26 cellular contexts compared by ENCODE assay signal in genomic region chr12:50609292-50609874, GRCh38.
"Had no signal": no experiment of that assay in that cellular context is flagged by ENCODE, and none has a peak within 500 bp of the region (broad histone marks: within the 10 kb centered on the region; RNA-seq: fewer than 3 reads in every experiment).

No MANE protein-coding gene starts in this region.

- H3K36me3 Mint-ChIP-seq: activated CD4-positive, alpha-beta memory T cell treated with anti-CD3 and anti-CD28 coated beads for 36 hours had no signal

- H3K27ac ChIP-seq: breast epithelium, epithelial cell of prostate, esophagus squamous epithelium, right atrium auricular region, vagina had no signal

- H3K27me3 ChIP-seq: breast epithelium, esophagus squamous epithelium, heart right ventricle, right atrium auricular region, tibial nerve, vagina had no signal

- H3K4me1 ChIP-seq: breast epithelium had no signal

- H3K27ac Mint-ChIP-seq: activated CD4-positive, alpha-beta memory T cell treated with anti-CD3 and anti-CD28 coated beads for 36 hours; activated CD4-positive, alpha-beta T cell treated with anti-CD3 and anti-CD28 coated beads, Interleukin-2, amount 10 ng/mL, durations not matched to agents 24 days and 14 days; activated naive CD8-positive, alpha-beta T cell treated with anti-CD3 and anti-CD28 coated beads, Interleukin-2, amount 50 U/mL, for 24 hours; memory B cell; stimulated activated naive B cell treated with anti-CD40 and anti-IgM and Interleukin-4, amounts not matched to agents 10 μg/mL and 1 μg/mL and 100 μg/mL, for 72 hours; T-helper 17 cell had no signal

- H3K9me3 Mint-ChIP-seq: activated CD4-positive, alpha-beta memory T cell treated with anti-CD3 and anti-CD28 coated beads for 36 hours; activated CD4-positive, alpha-beta T cell treated with anti-CD3 and anti-CD28 coated beads, Interleukin-2, amount 10 ng/mL, durations not matched to agents 24 days and 14 days; activated naive CD8-positive, alpha-beta T cell treated with anti-CD3 and anti-CD28 coated beads, Interleukin-2, amount 50 U/mL, for 24 hours; central memory CD8-positive, alpha-beta T cell; memory B cell; naive thymus-derived CD4-positive, alpha-beta T cell; stimulated activated naive B cell treated with anti-CD40 and anti-IgM and Interleukin-4, amounts not matched to agents 10 μg/mL and 1 μg/mL and 100 μg/mL, for 72 hours had no signal

- H3K27me3 Mint-ChIP-seq: activated CD4-positive, alpha-beta memory T cell treated with anti-CD3 and anti-CD28 coated beads for 36 hours; activated CD4-positive, alpha-beta T cell treated with anti-CD3 and anti-CD28 coated beads, Interleukin-2, amount 10 ng/mL, durations not matched to agents 24 days and 14 days; activated naive CD8-positive, alpha-beta T cell treated with anti-CD3 and anti-CD28 coated beads, Interleukin-2, amount 50 U/mL, for 24 hours; central memory CD8-positive, alpha-beta T cell; memory B cell; naive thymus-derived CD4-positive, alpha-beta T cell; stimulated activated naive B cell treated with anti-CD40 and anti-IgM and Interleukin-4, amounts not matched to agents 10 μg/mL and 1 μg/mL and 100 μg/mL, for 72 hours; T-helper 17 cell had no signal

- H3K4me3 ChIP-seq: breast epithelium, esophagus squamous epithelium, heart right ventricle, right atrium auricular region, tibial nerve, vagina had no signal

- ATAC-seq: activated naive CD8-positive, alpha-beta T cell treated with anti-CD3 and anti-CD28 coated beads, Interleukin-2, amount 50 U/mL, for 24 hours; naive thymus-derived CD4-positive, alpha-beta T cell; stimulated activated naive B cell treated with anti-CD40 and anti-IgM and Interleukin-4, amounts not matched to agents 10 μg/mL and 1 μg/mL and 100 μg/mL, for 72 hours; T-helper 17 cell had no signal

- H3K4me3 Mint-ChIP-seq: activated CD4-positive, alpha-beta memory T cell treated with anti-CD3 and anti-CD28 coated beads for 36 hours; activated CD4-positive, alpha-beta T cell treated with anti-CD3 and anti-CD28 coated beads, Interleukin-2, amount 10 ng/mL, durations not matched to agents 24 days and 14 days; activated naive CD8-positive, alpha-beta T cell treated with anti-CD3 and anti-CD28 coated beads, Interleukin-2, amount 50 U/mL, for 24 hours; central memory CD8-positive, alpha-beta T cell; memory B cell; naive thymus-derived CD4-positive, alpha-beta T cell; stimulated activated naive B cell treated with anti-CD40 and anti-IgM and Interleukin-4, amounts not matched to agents 10 μg/mL and 1 μg/mL and 100 μg/mL, for 72 hours; T-helper 17 cell had no signal

- H3K9me3 ChIP-seq: breast epithelium, esophagus squamous epithelium, heart right ventricle, right atrium auricular region, tibial nerve, vagina had no signal

- H3K4me1 Mint-ChIP-seq: central memory CD8-positive, alpha-beta T cell had no signal

- DNase-seq: activated CD4-positive, alpha-beta memory T cell treated with anti-CD3 and anti-CD28 coated beads for 36 hours; activated CD4-positive, alpha-beta T cell treated with anti-CD3 and anti-CD28 coated beads, Interleukin-2, amount 10 ng/mL, durations not matched to agents 24 days and 14 days; activated CD4-positive, CD25-positive, alpha-beta regulatory T cell treated with anti-CD3 and anti-CD28 coated beads, Interleukin-2, amount 50 U/mL, for 72 hours; activated CD8-positive, alpha-beta memory T cell treated with anti-CD3 and anti-CD28 coated beads, Interleukin-2, amount 50 U/mL, for 4 hours; activated gamma-delta T cell; activated naive CD4-positive, alpha-beta T cell treated with anti-CD3 and anti-CD28 coated beads, Interleukin-2, amount 50 U/mL, for 16 hours; activated naive CD8-positive, alpha-beta T cell treated with anti-CD3 and anti-CD28 coated beads, Interleukin-2, amount 50 U/mL, for 24 hours; activated T-cell treated with anti-CD3 and anti-CD28 coated beads, Interleukin-2, amount 50 U/mL, for 1 hour; effector CD8-positive, alpha-beta T cell; esophagus squamous epithelium; foreskin melanocyte; heart right ventricle; midbrain; naive thymus-derived CD4-positive, alpha-beta T cell; stimulated activated CD4-positive, alpha-beta T cell treated with anti-CD3 and anti-CD28 coated beads, Interleukin-15, amount 100 ng/mL, for 24 hours; stimulated activated CD4-positive, alpha-beta T cell treated with anti-CD3 and anti-CD28 coated beads, Interleukin-2, amount 100 ng/mL, for 24 hours; stimulated activated naive B cell treated with anti-CD40 and anti-IgM and Interleukin-4, amounts not matched to agents 10 μg/mL and 1 μg/mL and 100 μg/mL, for 72 hours; T-helper 17 cell; T1000 had no signal

- H3K36me3 ChIP-seq: breast epithelium, heart right ventricle, right atrium auricular region, vagina had no signal
